Comparison of ENCODE assay signal across 1 cellular context in the genomic region with DNA sequence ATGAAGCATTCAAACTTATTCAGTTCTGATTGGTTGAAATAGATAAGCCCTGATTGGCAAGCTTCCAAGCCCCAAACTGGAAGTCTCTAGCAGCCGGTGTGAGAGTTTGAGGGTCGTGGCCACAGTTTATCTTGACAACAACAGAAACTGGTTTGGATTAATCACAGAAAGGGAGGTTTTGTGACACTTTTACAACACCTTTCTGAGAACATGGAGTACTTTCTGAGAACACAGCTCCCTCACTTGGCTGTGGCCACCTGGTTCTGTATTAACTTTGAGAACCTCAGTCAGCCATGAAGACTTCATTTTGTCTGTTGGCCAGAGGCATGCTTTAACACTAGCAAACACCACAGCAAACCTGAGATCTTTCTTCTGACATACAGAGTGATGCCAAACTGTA.
TF ChIP-seq lines count a peak whose summit lies in the region.

No MANE protein-coding gene starts in this region.

TF ChIP-seq in H1, 55 proteins besides CTCF, POLR2A, EP300 and RAD21:
- TF ChIP-seq JUN (IDR thresholded peaks at IDR 0.05; ENCODE audit: low read depth, low read length) (no peak), HDAC2 (IDR thresholded peaks at IDR 0.05; ENCODE audit: borderline replicate concordance in 1 of 2, low read depth in 2 of 2, low read length in 2 of 2) (no peak), GABPA (IDR thresholded peaks at IDR 0.05; ENCODE audit: borderline replicate concordance, insufficient read depth, low read length) (no peak), BRCA1 (IDR thresholded peaks at IDR 0.05; ENCODE audit: low read depth, low read length) (no peak), FOSL1 (IDR thresholded peaks at IDR 0.05; ENCODE audit: insufficient read depth, low read depth, low read length) (no peak), SP1 (IDR thresholded peaks at IDR 0.05; ENCODE audit: low read depth, low read length) (no peak), CREB1 (IDR thresholded peaks at IDR 0.05) (no peak), SIRT6 (IDR thresholded peaks at IDR 0.05; ENCODE audit: low read length) (no peak), MAFK (IDR thresholded peaks at IDR 0.05; ENCODE audit: low read depth, low read length) (no peak), KDM5A (IDR thresholded peaks at IDR 0.05; ENCODE audit: low read length) (no peak), EGR1 (IDR thresholded peaks at IDR 0.05; ENCODE audit: borderline replicate concordance, low read depth, low read length) (no peak), CEBPB (IDR thresholded peaks at IDR 0.05; ENCODE audit: low read depth, low read length) (no peak)
- TF ChIP-seq, protein P1, sequence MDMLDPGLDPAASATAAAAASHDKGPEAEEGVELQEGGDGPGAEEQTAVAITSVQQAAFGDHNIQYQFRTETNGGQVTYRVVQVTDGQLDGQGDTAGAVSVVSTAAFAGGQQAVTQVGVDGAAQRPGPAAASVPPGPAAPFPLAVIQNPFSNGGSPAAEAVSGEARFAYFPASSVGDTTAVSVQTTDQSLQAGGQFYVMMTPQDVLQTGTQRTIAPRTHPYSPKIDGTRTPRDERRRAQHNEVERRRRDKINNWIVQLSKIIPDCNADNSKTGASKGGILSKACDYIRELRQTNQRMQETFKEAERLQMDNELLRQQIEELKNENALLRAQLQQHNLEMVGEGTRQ (IDR thresholded peaks at IDR 0.05; ENCODE audit: low read length) = no peak
- TF ChIP-seq, protein P2, sequence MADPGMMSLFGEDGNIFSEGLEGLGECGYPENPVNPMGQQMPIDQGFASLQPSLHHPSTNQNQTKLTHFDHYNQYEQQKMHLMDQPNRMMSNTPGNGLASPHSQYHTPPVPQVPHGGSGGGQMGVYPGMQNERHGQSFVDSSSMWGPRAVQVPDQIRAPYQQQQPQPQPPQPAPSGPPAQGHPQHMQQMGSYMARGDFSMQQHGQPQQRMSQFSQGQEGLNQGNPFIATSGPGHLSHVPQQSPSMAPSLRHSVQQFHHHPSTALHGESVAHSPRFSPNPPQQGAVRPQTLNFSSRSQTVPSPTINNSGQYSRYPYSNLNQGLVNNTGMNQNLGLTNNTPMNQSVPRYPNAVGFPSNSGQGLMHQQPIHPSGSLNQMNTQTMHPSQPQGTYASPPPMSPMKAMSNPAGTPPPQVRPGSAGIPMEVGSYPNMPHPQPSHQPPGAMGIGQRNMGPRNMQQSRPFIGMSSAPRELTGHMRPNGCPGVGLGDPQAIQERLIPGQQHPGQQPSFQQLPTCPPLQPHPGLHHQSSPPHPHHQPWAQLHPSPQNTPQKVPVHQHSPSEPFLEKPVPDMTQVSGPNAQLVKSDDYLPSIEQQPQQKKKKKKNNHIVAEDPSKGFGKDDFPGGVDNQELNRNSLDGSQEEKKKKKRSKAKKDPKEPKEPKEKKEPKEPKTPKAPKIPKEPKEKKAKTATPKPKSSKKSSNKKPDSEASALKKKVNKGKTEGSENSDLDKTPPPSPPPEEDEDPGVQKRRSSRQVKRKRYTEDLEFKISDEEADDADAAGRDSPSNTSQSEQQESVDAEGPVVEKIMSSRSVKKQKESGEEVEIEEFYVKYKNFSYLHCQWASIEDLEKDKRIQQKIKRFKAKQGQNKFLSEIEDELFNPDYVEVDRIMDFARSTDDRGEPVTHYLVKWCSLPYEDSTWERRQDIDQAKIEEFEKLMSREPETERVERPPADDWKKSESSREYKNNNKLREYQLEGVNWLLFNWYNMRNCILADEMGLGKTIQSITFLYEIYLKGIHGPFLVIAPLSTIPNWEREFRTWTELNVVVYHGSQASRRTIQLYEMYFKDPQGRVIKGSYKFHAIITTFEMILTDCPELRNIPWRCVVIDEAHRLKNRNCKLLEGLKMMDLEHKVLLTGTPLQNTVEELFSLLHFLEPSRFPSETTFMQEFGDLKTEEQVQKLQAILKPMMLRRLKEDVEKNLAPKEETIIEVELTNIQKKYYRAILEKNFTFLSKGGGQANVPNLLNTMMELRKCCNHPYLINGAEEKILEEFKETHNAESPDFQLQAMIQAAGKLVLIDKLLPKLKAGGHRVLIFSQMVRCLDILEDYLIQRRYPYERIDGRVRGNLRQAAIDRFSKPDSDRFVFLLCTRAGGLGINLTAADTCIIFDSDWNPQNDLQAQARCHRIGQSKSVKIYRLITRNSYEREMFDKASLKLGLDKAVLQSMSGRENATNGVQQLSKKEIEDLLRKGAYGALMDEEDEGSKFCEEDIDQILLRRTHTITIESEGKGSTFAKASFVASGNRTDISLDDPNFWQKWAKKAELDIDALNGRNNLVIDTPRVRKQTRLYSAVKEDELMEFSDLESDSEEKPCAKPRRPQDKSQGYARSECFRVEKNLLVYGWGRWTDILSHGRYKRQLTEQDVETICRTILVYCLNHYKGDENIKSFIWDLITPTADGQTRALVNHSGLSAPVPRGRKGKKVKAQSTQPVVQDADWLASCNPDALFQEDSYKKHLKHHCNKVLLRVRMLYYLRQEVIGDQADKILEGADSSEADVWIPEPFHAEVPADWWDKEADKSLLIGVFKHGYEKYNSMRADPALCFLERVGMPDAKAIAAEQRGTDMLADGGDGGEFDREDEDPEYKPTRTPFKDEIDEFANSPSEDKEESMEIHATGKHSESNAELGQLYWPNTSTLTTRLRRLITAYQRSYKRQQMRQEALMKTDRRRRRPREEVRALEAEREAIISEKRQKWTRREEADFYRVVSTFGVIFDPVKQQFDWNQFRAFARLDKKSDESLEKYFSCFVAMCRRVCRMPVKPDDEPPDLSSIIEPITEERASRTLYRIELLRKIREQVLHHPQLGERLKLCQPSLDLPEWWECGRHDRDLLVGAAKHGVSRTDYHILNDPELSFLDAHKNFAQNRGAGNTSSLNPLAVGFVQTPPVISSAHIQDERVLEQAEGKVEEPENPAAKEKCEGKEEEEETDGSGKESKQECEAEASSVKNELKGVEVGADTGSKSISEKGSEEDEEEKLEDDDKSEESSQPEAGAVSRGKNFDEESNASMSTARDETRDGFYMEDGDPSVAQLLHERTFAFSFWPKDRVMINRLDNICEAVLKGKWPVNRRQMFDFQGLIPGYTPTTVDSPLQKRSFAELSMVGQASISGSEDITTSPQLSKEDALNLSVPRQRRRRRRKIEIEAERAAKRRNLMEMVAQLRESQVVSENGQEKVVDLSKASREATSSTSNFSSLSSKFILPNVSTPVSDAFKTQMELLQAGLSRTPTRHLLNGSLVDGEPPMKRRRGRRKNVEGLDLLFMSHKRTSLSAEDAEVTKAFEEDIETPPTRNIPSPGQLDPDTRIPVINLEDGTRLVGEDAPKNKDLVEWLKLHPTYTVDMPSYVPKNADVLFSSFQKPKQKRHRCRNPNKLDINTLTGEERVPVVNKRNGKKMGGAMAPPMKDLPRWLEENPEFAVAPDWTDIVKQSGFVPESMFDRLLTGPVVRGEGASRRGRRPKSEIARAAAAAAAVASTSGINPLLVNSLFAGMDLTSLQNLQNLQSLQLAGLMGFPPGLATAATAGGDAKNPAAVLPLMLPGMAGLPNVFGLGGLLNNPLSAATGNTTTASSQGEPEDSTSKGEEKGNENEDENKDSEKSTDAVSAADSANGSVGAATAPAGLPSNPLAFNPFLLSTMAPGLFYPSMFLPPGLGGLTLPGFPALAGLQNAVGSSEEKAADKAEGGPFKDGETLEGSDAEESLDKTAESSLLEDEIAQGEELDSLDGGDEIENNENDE (IDR thresholded peaks at IDR 0.05; ENCODE audit: insufficient replicate concordance, low read length) = no peak
